In the genomic region with DNA sequence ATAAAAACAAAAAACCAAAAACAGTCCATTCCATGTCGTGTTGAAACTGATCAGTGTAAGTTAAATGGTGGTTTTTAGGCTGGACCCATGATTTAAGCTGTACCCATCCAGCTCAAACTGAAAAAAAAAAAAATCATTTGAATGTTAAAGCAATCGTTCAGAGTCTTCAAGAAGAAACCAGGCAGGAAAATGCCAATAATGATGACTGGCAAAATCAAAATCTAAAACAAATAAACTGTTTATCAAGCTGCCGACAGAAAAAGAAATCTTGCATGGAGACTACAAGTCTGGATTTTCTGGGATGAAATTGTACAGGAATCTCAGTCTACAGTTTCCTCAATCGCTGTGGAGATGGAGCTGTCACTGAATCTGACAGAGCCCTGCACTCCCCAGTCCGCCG, we compare ENCODE assay signal across 22 cellular contexts. TPM values are rescaled to one million over a fixed set of nuclear protein-coding genes. Genes with fewer than 3 reads are reported as not detected.
"Had no signal": no experiment of that assay in that cellular context is flagged by ENCODE, and none has a peak within 500 bp of the region (broad histone marks: within the 10 kb centered on the region; RNA-seq: fewer than 3 reads in every experiment).

No MANE protein-coding gene starts in this region.

- H3K4me3 ChIP-seq: adrenal gland, SK-N-MC had no signal

- DNase-seq: activated CD4-positive, alpha-beta T cell treated with anti-CD3 and anti-CD28 coated beads for 36 hours; activated CD8-positive, alpha-beta memory T cell treated with anti-CD3 and anti-CD28 coated beads, Interleukin-2, amount 50 U/mL, for 4 hours; activated CD8-positive, alpha-beta T cell treated with anti-CD3 and anti-CD28 coated beads for 36 hours; activated naive CD4-positive, alpha-beta T cell treated with anti-CD3 and anti-CD28 coated beads, Interleukin-2, amount 50 U/mL, for 16 hours; activated naive CD8-positive, alpha-beta T cell treated with anti-CD3 and anti-CD28 coated beads, Interleukin-2, amount 10 ng/mL, durations not matched to agents 7 days and 5 days; activated T-cell treated with anti-CD3 and anti-CD28 coated beads, Interleukin-2, amount 50 U/mL, for 72 hours; adrenal gland; cerebellar nuclear complex; KG1; NCI-H1092; NCI-H446; NCI-H524; SIG-M5; T-cell; T-helper 2 cell; T1000; WERI-Rb-1 had no signal

- H3K27me3 ChIP-seq: adrenal gland had no signal

- ATAC-seq: activated CD4-positive, alpha-beta T cell treated with anti-CD3 and anti-CD28 coated beads for 36 hours; activated CD8-positive, alpha-beta T cell treated with anti-CD3 and anti-CD28 coated beads for 36 hours; activated T-cell treated with anti-CD3 and anti-CD28 coated beads, Interleukin-2, amount 50 U/mL, for 72 hours; T-cell had no signal

- H3K9me3 ChIP-seq: adrenal gland had no signal

- H3K36me3 ChIP-seq: adrenal gland, WERI-Rb-1 had no signal

- H3K27ac ChIP-seq: adrenal gland, SK-N-MC, WERI-Rb-1 had no signal

RNA-seq across cellular contexts. Expression of gene SOST, which starts 40.7 kb away (rescaled TPM):
- total RNA-seq: activated CD4-positive, alpha-beta T cell treated with anti-CD3 and anti-CD28 coated beads for 36 hours; activated CD8-positive, alpha-beta T cell treated with anti-CD3 and anti-CD28 coated beads for 36 hours; activated naive CD8-positive, alpha-beta T cell treated with anti-CD3 and anti-CD28 coated beads, Interleukin-2, amount 10 ng/mL, durations not matched to agents 7 days and 5 days; activated T-cell treated with anti-CD3 and anti-CD28 coated beads, Interleukin-2, amount 50 U/mL, for 72 hours; adrenal gland; LHCN-M2; M059J; OCI-LY7; RPMI7951; T-cell had no signal
- polyA plus RNA-seq: adrenal gland had no signal

RNA-seq across cellular contexts. Expression of gene MEOX1, which starts 56.2 kb away (rescaled TPM):
- total RNA-seq: LHCN-M2, M059J, OCI-LY7 had no signal
